In genomic region chr6:28281288-28282064, GRCh38 we compare ENCODE assay signal across 1 cellular context.
TF ChIP-seq lines count a peak whose summit lies in the region.

Gene PGBD1 (plus strand): TSS chr6:28281572. CDS start chr6:28283814, 2,242 bp downstream.

TF ChIP-seq in HepG2, 621 proteins besides CTCF, POLR2A, EP300 and RAD21 (continued from another document and continues in another):
- TF ChIP-seq, protein P1, sequence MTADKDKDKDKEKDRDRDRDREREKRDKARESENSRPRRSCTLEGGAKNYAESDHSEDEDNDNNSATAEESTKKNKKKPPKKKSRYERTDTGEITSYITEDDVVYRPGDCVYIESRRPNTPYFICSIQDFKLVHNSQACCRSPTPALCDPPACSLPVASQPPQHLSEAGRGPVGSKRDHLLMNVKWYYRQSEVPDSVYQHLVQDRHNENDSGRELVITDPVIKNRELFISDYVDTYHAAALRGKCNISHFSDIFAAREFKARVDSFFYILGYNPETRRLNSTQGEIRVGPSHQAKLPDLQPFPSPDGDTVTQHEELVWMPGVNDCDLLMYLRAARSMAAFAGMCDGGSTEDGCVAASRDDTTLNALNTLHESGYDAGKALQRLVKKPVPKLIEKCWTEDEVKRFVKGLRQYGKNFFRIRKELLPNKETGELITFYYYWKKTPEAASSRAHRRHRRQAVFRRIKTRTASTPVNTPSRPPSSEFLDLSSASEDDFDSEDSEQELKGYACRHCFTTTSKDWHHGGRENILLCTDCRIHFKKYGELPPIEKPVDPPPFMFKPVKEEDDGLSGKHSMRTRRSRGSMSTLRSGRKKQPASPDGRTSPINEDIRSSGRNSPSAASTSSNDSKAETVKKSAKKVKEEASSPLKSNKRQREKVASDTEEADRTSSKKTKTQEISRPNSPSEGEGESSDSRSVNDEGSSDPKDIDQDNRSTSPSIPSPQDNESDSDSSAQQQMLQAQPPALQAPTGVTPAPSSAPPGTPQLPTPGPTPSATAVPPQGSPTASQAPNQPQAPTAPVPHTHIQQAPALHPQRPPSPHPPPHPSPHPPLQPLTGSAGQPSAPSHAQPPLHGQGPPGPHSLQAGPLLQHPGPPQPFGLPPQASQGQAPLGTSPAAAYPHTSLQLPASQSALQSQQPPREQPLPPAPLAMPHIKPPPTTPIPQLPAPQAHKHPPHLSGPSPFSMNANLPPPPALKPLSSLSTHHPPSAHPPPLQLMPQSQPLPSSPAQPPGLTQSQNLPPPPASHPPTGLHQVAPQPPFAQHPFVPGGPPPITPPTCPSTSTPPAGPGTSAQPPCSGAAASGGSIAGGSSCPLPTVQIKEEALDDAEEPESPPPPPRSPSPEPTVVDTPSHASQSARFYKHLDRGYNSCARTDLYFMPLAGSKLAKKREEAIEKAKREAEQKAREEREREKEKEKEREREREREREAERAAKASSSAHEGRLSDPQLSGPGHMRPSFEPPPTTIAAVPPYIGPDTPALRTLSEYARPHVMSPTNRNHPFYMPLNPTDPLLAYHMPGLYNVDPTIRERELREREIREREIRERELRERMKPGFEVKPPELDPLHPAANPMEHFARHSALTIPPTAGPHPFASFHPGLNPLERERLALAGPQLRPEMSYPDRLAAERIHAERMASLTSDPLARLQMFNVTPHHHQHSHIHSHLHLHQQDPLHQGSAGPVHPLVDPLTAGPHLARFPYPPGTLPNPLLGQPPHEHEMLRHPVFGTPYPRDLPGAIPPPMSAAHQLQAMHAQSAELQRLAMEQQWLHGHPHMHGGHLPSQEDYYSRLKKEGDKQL (CRISPR knock-in tag; IDR thresholded peaks at IDR 0.05; ENCODE audit: low read depth) = no peak
- TF ChIP-seq, protein P2, sequence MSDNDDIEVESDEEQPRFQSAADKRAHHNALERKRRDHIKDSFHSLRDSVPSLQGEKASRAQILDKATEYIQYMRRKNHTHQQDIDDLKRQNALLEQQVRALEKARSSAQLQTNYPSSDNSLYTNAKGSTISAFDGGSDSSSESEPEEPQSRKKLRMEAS (IDR thresholded peaks at IDR 0.05) = peak; percentile 65; the same call in 1 of the 2 replicates
- TF ChIP-seq ZNF639 (CRISPR knock-in tag; conservative IDR thresholded peaks at IDR 0.05) (no peak), KLF12 (CRISPR knock-in tag; IDR thresholded peaks at IDR 0.05; ENCODE audit: borderline replicate concordance) (0 out of 2 replicates have a peak, but pooled peaks have one; percentile 90), KMT2B (CRISPR knock-in tag; IDR thresholded peaks at IDR 0.05) (peak; percentile 97), KDM2A (CRISPR knock-in tag; IDR thresholded peaks at IDR 0.05; ENCODE audit: borderline replicate concordance, low read depth) (peak; percentile 97; the same call in 1 of the 2 replicates), FOXJ3 (CRISPR knock-in tag; IDR thresholded peaks at IDR 0.05; ENCODE audit: borderline replicate concordance) (peak; percentile 25; the same call in 1 of the 2 replicates), ZNF225 (CRISPR knock-in tag; IDR thresholded peaks at IDR 0.05) (peak; percentile 36; the same call in 1 of the 2 replicates), FLYWCH1 (CRISPR knock-in tag; IDR thresholded peaks at IDR 0.05) (peak; percentile 69; the same call in 1 of the 2 replicates), ARHGAP35 (CRISPR knock-in tag; IDR thresholded peaks at IDR 0.05; ENCODE audit: borderline replicate concordance) (no peak), ZNF670 (CRISPR knock-in tag; IDR thresholded peaks at IDR 0.05; ENCODE audit: borderline replicate concordance) (0 out of 2 replicates have a peak, but pooled peaks have one; percentile 15), SATB2 (CRISPR knock-in tag; IDR thresholded peaks at IDR 0.05) (0 out of 2 replicates have a peak, but pooled peaks have one; percentile 73), ZNF549 (CRISPR knock-in tag; IDR thresholded peaks at IDR 0.05) (no peak), MAFK (conservative IDR thresholded peaks at IDR 0.05 in 1 of 2, IDR thresholded peaks at IDR 0.05 in 1 of 2; ENCODE audit: low read length in 2 of 2) (no peak), ZNF724P (CRISPR knock-in tag; IDR thresholded peaks at IDR 0.05; ENCODE audit: borderline replicate concordance) (no peak), NR2F2 (IDR thresholded peaks at IDR 0.05; ENCODE audit: borderline replicate concordance, low read depth) (no peak), SP5 (CRISPR knock-in tag; IDR thresholded peaks at IDR 0.05; ENCODE audit: borderline replicate concordance, low read depth) (peak; percentile 74; the same call in 1 of the 2 replicates), GRHL1 (CRISPR knock-in tag; conservative IDR thresholded peaks at IDR 0.05) (no peak), ZC3H13 (CRISPR knock-in tag; IDR thresholded peaks at IDR 0.05) (no peak; the same call in 1 of the 2 replicates), ZEB1 (IDR thresholded peaks at IDR 0.05; ENCODE audit: insufficient replicate concordance, low read depth) (peak; percentile 69), HBP1 (CRISPR knock-in tag; IDR thresholded peaks at IDR 0.05; ENCODE audit: low read depth) (peak; percentile 92), NRL (CRISPR knock-in tag; IDR thresholded peaks at IDR 0.05; ENCODE audit: borderline replicate concordance) (peak; percentile 79; the same call in 1 of the 2 replicates), NCOA1 (CRISPR knock-in tag; IDR thresholded peaks at IDR 0.05) (no peak), ZNF430 (CRISPR knock-in tag; IDR thresholded peaks at IDR 0.05) (peak; percentile 79; the same call in 1 of the 2 replicates), PHF8 (CRISPR knock-in tag; IDR thresholded peaks at IDR 0.05) (peak; percentile 89), ZNF546 (CRISPR knock-in tag; conservative IDR thresholded peaks at IDR 0.05) (no peak), AHR (CRISPR knock-in tag; IDR thresholded peaks at IDR 0.05) (peak; percentile 68; the same call in 1 of the 2 replicates), ZC3H4 (CRISPR knock-in tag; IDR thresholded peaks at IDR 0.05; ENCODE audit: borderline replicate concordance) (no peak), SKI (IDR thresholded peaks at IDR 0.05; ENCODE audit: partially characterized antibody) (peak; percentile 64), YY1 (IDR thresholded peaks at IDR 0.05; ENCODE audit: insufficient read depth, insufficient replicate concordance, low read depth, low read length) (peak; percentile 78), FOXA1 (IDR thresholded peaks at IDR 0.05) (no peak), FOXA1 (CRISPR knock-in tag; IDR thresholded peaks at IDR 0.05) (0 out of 2 replicates have a peak, but pooled peaks have one; percentile 13), RNF2 (conservative IDR thresholded peaks at IDR 0.05; ENCODE audit: low read depth) (no peak), BHLHE40 (IDR thresholded peaks at IDR 0.05; ENCODE audit: low read length) (0 out of 2 replicates have a peak, but pooled peaks have one; percentile 15), CCDC6 (CRISPR knock-in tag; IDR thresholded peaks at IDR 0.05) (peak; percentile 66; the same call in 1 of the 2 replicates), TGIF2 (CRISPR knock-in tag; IDR thresholded peaks at IDR 0.05) (peak; percentile 80; the same call in 1 of the 2 replicates)
- TF ChIP-seq, protein P3, sequence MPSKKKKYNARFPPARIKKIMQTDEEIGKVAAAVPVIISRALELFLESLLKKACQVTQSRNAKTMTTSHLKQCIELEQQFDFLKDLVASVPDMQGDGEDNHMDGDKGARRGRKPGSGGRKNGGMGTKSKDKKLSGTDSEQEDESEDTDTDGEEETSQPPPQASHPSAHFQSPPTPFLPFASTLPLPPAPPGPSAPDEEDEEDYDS (CRISPR knock-in tag; IDR thresholded peaks at IDR 0.05) = peak; percentile 58; the same call in 1 of the 2 replicates
- TF ChIP-seq, protein P4, sequence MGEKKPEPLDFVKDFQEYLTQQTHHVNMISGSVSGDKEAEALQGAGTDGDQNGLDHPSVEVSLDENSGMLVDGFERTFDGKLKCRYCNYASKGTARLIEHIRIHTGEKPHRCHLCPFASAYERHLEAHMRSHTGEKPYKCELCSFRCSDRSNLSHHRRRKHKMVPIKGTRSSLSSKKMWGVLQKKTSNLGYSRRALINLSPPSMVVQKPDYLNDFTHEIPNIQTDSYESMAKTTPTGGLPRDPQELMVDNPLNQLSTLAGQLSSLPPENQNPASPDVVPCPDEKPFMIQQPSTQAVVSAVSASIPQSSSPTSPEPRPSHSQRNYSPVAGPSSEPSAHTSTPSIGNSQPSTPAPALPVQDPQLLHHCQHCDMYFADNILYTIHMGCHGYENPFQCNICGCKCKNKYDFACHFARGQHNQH (CRISPR knock-in tag; IDR thresholded peaks at IDR 0.05) = peak; percentile 81; the same call in 1 of the 2 replicates
- TF ChIP-seq, protein P5, sequence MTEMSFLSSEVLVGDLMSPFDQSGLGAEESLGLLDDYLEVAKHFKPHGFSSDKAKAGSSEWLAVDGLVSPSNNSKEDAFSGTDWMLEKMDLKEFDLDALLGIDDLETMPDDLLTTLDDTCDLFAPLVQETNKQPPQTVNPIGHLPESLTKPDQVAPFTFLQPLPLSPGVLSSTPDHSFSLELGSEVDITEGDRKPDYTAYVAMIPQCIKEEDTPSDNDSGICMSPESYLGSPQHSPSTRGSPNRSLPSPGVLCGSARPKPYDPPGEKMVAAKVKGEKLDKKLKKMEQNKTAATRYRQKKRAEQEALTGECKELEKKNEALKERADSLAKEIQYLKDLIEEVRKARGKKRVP (CRISPR knock-in tag; IDR thresholded peaks at IDR 0.05) = 0 out of 4 replicates have a peak, but pooled peaks of 1 of the 2 experiments have one; percentile 40
- TF ChIP-seq, protein P6, sequence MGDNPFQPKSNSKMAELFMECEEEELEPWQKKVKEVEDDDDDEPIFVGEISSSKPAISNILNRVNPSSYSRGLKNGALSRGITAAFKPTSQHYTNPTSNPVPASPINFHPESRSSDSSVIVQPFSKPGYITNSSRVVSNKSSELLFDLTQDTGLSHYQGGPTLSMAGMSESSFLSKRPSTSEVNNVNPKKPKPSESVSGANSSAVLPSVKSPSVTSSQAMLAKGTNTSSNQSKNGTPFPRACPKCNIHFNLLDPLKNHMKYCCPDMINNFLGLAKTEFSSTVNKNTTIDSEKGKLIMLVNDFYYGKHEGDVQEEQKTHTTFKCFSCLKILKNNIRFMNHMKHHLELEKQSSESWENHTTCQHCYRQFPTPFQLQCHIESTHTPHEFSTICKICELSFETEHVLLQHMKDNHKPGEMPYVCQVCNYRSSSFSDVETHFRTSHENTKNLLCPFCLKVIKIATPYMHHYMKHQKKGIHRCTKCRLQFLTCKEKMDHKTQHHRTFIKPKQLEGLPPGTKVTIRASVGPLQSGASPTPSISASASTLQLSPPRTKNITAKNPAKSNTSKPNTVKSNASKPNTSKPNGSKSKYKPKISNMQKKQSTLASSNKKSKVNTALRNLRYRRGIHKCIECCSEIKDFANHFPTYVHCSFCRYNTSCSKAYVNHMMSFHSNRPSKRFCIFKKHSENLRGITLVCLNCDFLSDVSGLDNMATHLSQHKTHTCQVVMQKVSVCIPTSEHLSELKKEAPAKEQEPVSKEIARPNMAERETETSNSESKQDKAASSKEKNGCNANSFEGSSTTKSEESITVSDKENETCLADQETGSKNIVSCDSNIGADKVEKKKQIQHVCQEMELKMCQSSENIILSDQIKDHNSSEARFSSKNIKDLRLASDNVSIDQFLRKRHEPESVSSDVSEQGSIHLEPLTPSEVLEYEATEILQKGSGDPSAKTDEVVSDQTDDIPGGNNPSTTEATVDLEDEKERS (CRISPR knock-in tag; IDR thresholded peaks at IDR 0.05) = 0 out of 2 replicates have a peak, but pooled peaks have one; percentile 59
- TF ChIP-seq, protein P7, sequence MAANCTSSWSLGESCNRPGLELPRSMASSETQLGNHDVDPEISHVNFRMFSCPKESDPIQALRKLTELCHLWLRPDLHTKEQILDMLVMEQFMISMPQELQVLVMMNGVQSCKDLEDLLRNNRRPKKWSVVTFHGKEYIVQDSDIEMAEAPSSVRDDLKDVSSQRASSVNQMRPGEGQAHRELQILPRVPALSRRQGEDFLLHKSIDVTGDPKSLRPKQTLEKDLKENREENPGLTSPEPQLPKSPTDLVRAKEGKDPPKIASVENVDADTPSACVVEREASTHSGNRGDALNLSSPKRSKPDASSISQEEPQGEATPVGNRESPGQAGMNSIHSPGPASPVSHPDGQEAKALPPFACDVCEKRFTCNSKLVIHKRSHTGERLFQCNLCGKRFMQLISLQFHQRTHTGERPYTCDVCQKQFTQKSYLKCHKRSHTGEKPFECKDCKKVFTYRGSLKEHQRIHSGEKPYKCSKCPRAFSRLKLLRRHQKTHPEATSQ (CRISPR knock-in tag; IDR thresholded peaks at IDR 0.05; ENCODE audit: borderline replicate concordance) = no peak
